ENCODE assay signal across 23 cellular contexts in genomic region chr4:41205130-41205529, GRCh38. TPM values are rescaled to one million over a fixed set of nuclear protein-coding genes. Genes with fewer than 3 reads are reported as not detected.
DNase-seq lines count a peak whose midpoint lies in the region; ATAC-seq, FAIRE-seq and TF ChIP-seq lines count a peak whose summit lies in the region.
"Had no signal": no experiment of that assay in that cellular context is flagged by ENCODE, and none has a peak within 500 bp of the region (broad histone marks: within the 10 kb centered on the region; RNA-seq: fewer than 3 reads in every experiment).

No MANE protein-coding gene starts in this region.

- no peak for ATAC-seq in HepG2
- ATAC-seq in GM18502 (IDR thresholded peaks at IDR 0.05; ENCODE audit: poor library complexity, unreplicated experiment) = no peak
- ATAC-seq: activated naive CD8-positive, alpha-beta T cell treated with anti-CD3 and anti-CD28 coated beads, Interleukin-2, amount 50 U/mL, for 24 hours; activated T-helper 17 cell treated with anti-CD3 and anti-CD28 coated beads, Interleukin-2, amount 50 U/mL, for 72 hours; left colon had no signal

- H3K9me3 ChIP-seq in liver (ENCODE audit: control insufficient read depth in 4 of 4, low read length in 3 of 4) (no peaks in the 10 kb centered on the region), HepG2 (ENCODE audit: low read length) (no peaks in the 10 kb centered on the region)
- H3K9me3 ChIP-seq: psoas muscle had no signal

- DNase-seq in HepG2 (ENCODE audit: low spot score) (no peak), coronary artery (ENCODE audit: low spot score) (no peak), Ammon's horn (ENCODE audit: low spot score) (no peak), NCI-H146 (lab: John Stamatoyannopoulos, UW) (no peak), NCI-H1436 treated with DMSO at 0.1 percent for 48 hours (lab: John Stamatoyannopoulos, UW) (no peak)
- DNase-seq: activated naive CD8-positive, alpha-beta T cell treated with anti-CD3 and anti-CD28 coated beads, Interleukin-2, amount 50 U/mL, for 24 hours; CD8-positive, alpha-beta memory T cell; central memory CD4-positive, alpha-beta T cell; effector memory CD4-positive, alpha-beta T cell; GOT3; left colon; naive B cell; NCI-H1930; NCI-H446; SHP77; stimulated activated naive CD4-positive, alpha-beta T cell treated with Interleukin-2 at 50 U/mL for 16 hours; T-helper 9 cell had no signal

- WGBS in liver = 60% methylated on average over 3 of the region's 3 CpGs
- WGBS in HepG2 (ENCODE audit: low lambda C conversion rate) = 93% methylated on average over 3 of the region's 3 CpGs

- no peaks in the 10 kb centered on the region for H3K27me3 Mint-ChIP-seq in nephron (ENCODE audit: low read depth)

- H3K4me3 ChIP-seq in liver (ENCODE audit: low read depth in 1 of 3, low read length in 3 of 3) (no peak overlapping the region), HepG2 (replicated peaks in 1 of 3; ENCODE audit: insufficient read depth in 1 of 3, low read depth in 2 of 3, low read length in 3 of 3) (no peak overlapping the region), coronary artery (no peak overlapping the region)
- H3K4me3 ChIP-seq: psoas muscle had no signal

- TF ChIP-seq RAD21 in liver (IDR thresholded peaks at IDR 0.05) (no peak), HepG2 (CRISPR knock-in tag; IDR thresholded peaks at IDR 0.05) (no peak)

- H3K4me3 Mint-ChIP-seq in nephron = no peak overlapping the region
- H3K4me3 Mint-ChIP-seq: activated naive CD8-positive, alpha-beta T cell treated with anti-CD3 and anti-CD28 coated beads, Interleukin-2, amount 50 U/mL, for 24 hours; activated T-helper 17 cell treated with anti-CD3 and anti-CD28 coated beads, Interleukin-2, amount 50 U/mL, for 72 hours; CD8-positive, alpha-beta memory T cell; IgD-negative memory B cell; naive B cell had no signal

- H3K27ac ChIP-seq in liver (ENCODE audit: low read depth in 1 of 2, low read length in 2 of 2) (peak overlapping the region; percentile 14 to 39), HepG2 (ENCODE audit: extremely low read length, insufficient read depth, low read length) (no peak overlapping the region), coronary artery (peak overlapping the region; percentile 9 to 70)
- H3K27ac ChIP-seq: psoas muscle had no signal

- H3K27me3 ChIP-seq in liver (ENCODE audit: control insufficient read depth in 4 of 4, insufficient read depth in 4 of 4, low read length in 3 of 4) (no peaks in the 10 kb centered on the region), HepG2 (ENCODE audit: control insufficient read depth in 1 of 2, insufficient read depth in 2 of 2, low read length in 2 of 2) (no peaks in the 10 kb centered on the region; a peak in 1 of 5 replicates)

- FAIRE-seq in HepG2 (lab: Jason Lieb, UNC) = no peak

- H3K27ac Mint-ChIP-seq in nephron = peak overlapping the region in 2 of 3 experiments; percentile 49 to 61
- H3K27ac Mint-ChIP-seq: activated naive CD8-positive, alpha-beta T cell treated with anti-CD3 and anti-CD28 coated beads, Interleukin-2, amount 50 U/mL, for 24 hours; activated T-helper 17 cell treated with anti-CD3 and anti-CD28 coated beads, Interleukin-2, amount 50 U/mL, for 72 hours; CD8-positive, alpha-beta memory T cell; IgD-negative memory B cell; naive B cell had no signal

- no peak for TF ChIP-seq CTCF in liver (IDR thresholded peaks at IDR 0.05; ENCODE audit: low read depth, low read length, missing input control)
- no peak for TF ChIP-seq CTCF in HepG2 (CRISPR knock-in tag; IDR thresholded peaks at IDR 0.05)
- TF ChIP-seq CTCF in coronary artery (IDR thresholded peaks at IDR 0.05) = no peak
- no peak for TF ChIP-seq CTCF in nephron (IDR thresholded peaks at IDR 0.05; ENCODE audit: unreplicated experiment in 3 of 3)

- peaks cover 91% of the 10 kb centered on the region for H3K79me2 ChIP-seq in HepG2 (ENCODE audit: insufficient read depth, low read length)

- peaks cover 69% of the 10 kb centered on the region for H3K4me1 Mint-ChIP-seq in nephron
- H3K4me1 Mint-ChIP-seq: activated T-helper 17 cell treated with anti-CD3 and anti-CD28 coated beads, Interleukin-2, amount 50 U/mL, for 72 hours; CD8-positive, alpha-beta memory T cell; IgD-negative memory B cell; naive B cell had no signal

- in situ Hi-C loops in HepG2 (cut with HindIII; ENCODE audit: extremely low pct_ligation_motif_present, low pct_unique_long_range_greater_than_20kb) = no loop called here

- BruUV-seq in HepG2 (replicated peaks; lab: Mats Ljungman, UMichigan) = no TSS peak

- intact Hi-C loops in HepG2 (cut with micrococcal nuclease; ENCODE audit: unreplicated experiment) = no loop called here

- peaks cover 2 to 25% (median 15%) of the 10 kb centered on the region in 4 donors for H3K4me1 ChIP-seq in liver (ENCODE audit: control insufficient read depth in 4 of 4, insufficient read depth in 4 of 4, low read length in 3 of 4)
- H3K4me1 ChIP-seq in HepG2 (ENCODE audit: insufficient read depth, low read length) = peaks cover 44% of the 10 kb centered on the region

- no peaks in the 10 kb centered on the region; the same call in 1 of the 2 replicates for H4K20me1 ChIP-seq in HepG2 (ENCODE audit: insufficient read depth, low read length)

- H3K36me3 ChIP-seq in liver (ENCODE audit: control insufficient read depth in 4 of 4, insufficient read depth in 3 of 4, low read depth in 1 of 4, low read length in 3 of 4) = no peaks in the 10 kb centered on the region
- no peaks in the 10 kb centered on the region for H3K36me3 ChIP-seq in HepG2 (replicated peaks in 1 of 2; ENCODE audit: control insufficient read depth in 1 of 2, insufficient read depth in 2 of 2, low read length in 2 of 2)

- H3K4me2 ChIP-seq in HepG2 (ENCODE audit: low read depth, low read length) = no peak overlapping the region

- POLR2A ChIA-PET in HepG2 (lab: Yijun Ruan, JAX) = no interaction called here

- H2AFZ ChIP-seq in HepG2 (ENCODE audit: low read length) = no peak overlapping the region

- no peak for TF ChIP-seq EP300 in HepG2 (IDR thresholded peaks at IDR 0.05; ENCODE audit: low read depth in 2 of 2, low read length in 2 of 2)
- no peak for TF ChIP-seq EP300 in HepG2 (CRISPR knock-in tag; IDR thresholded peaks at IDR 0.05; ENCODE audit: borderline replicate concordance)

- H3K36me3 Mint-ChIP-seq in nephron (ENCODE audit: low read depth) = no peaks in the 10 kb centered on the region
- H3K36me3 Mint-ChIP-seq: IgD-negative memory B cell, naive B cell had no signal

- no peak for TF ChIP-seq POLR2A in HepG2 (IDR thresholded peaks at IDR 0.05; ENCODE audit: insufficient read depth in 1 of 2, low read depth in 2 of 2, low read length in 2 of 2)

- CTCF ChIA-PET in HepG2 (lab: Yijun Ruan, JAX; ENCODE audit: low intra/inter-chr PET ratio, low total read pairs) = no interaction called here

- no peaks in the 10 kb centered on the region for H3K9me3 Mint-ChIP-seq in nephron
- H3K9me3 Mint-ChIP-seq: activated naive CD8-positive, alpha-beta T cell treated with anti-CD3 and anti-CD28 coated beads, Interleukin-2, amount 50 U/mL, for 24 hours; activated T-helper 17 cell treated with anti-CD3 and anti-CD28 coated beads, Interleukin-2, amount 50 U/mL, for 72 hours; IgD-negative memory B cell had no signal

- H3K9ac ChIP-seq in liver (ENCODE audit: low read depth in 1 of 2, low read length in 2 of 2) = no peak overlapping the region
- H3K9ac ChIP-seq in HepG2 (ENCODE audit: insufficient read depth, low read depth, low read length) = no peak overlapping the region

RNA-seq across cellular contexts. Expression of gene APBB2, which starts 9.2 kb away (rescaled TPM):
- total RNA-seq in liver (10 to 100 TPM in 1 of 2 donors, 1 to 10 TPM in 1; 8.8 to 31.5 TPM), HepG2 (2016; rRNA removed; fragmentation: Illumina TruSeq; extraction: Trizol) (17.0 and 19.7 TPM in 2 replicates)
- polyA plus RNA-seq in liver (10 to 100 TPM in 1 of 2 donors, 1 to 10 TPM in 1; 4.8 to 13.5 TPM), HepG2 (2011; rRNA removed) (9.7 and 11.7 TPM in 2 replicates)
- 14.9 and 15.5 TPM in 2 replicates for total RNA-seq in HepG2 (2016; cell fraction: cytosol; rRNA removed; fragmentation: Illumina TruSeq; extraction: Trizol; ENCODE audit: low read depth)
- total RNA-seq in HepG2 (2016; cell fraction: insoluble cytoplasmic fraction; rRNA removed; fragmentation: Illumina TruSeq; extraction: Trizol) = 17.3 and 17.6 TPM in 2 replicates
- 11.9 and 12.0 TPM in 2 replicates for total RNA-seq in HepG2 (2016; cell fraction: membrane; rRNA removed; fragmentation: Illumina TruSeq; extraction: Trizol)
- total RNA-seq in HepG2 (2016; cell fraction: nucleus; rRNA removed; fragmentation: Illumina TruSeq; extraction: Trizol) = 35.0 and 35.4 TPM in 2 replicates
- polyA plus RNA-seq in HepG2 (2011; cell fraction: cytosol; rRNA removed) = 10.4 and 11.7 TPM in 2 replicates
- 20.4 and 21.7 TPM in 2 replicates for polyA plus RNA-seq in HepG2 (2011; cell fraction: nucleus; rRNA removed)
- 8.9 and 9.8 TPM in 2 replicates for polyA plus RNA-seq in HepG2 (2012)
- polyA plus RNA-seq in HepG2 (2016; cell fraction: cytosol; fragmentation: Illumina TruSeq; extraction: Trizol; ENCODE audit: low read depth) = 0.61 and 0.73 TPM in 2 replicates
- polyA plus RNA-seq in HepG2 (2016; cell fraction: insoluble cytoplasmic fraction; fragmentation: Illumina TruSeq; extraction: Trizol; ENCODE audit: low read depth) = 12.6 and 12.9 TPM in 2 replicates
- 3.0 and 3.5 TPM in 2 replicates for polyA plus RNA-seq in HepG2 (2016; cell fraction: membrane; fragmentation: Illumina TruSeq; extraction: Trizol; ENCODE audit: low read depth)
- 17.6 and 19.8 TPM in 2 replicates for polyA plus RNA-seq in HepG2 (2016; cell fraction: nucleus; fragmentation: Illumina TruSeq; extraction: Trizol; ENCODE audit: insufficient read depth, low read depth)
- polyA minus RNA-seq in HepG2 (2011; rRNA and poly(A)+ RNA removed; ENCODE audit: low replicate concordance) = 15.2 and 41.3 TPM in 2 replicates
- polyA minus RNA-seq in HepG2 (2011; cell fraction: cytosol; rRNA and poly(A)+ RNA removed) = 12.6 and 12.7 TPM in 2 replicates
- 42.4 and 49.7 TPM in 2 replicates for polyA minus RNA-seq in HepG2 (2011; cell fraction: nucleus; rRNA and poly(A)+ RNA removed)
- polyA plus RNA-seq: CD8-positive, alpha-beta memory T cell had no signal

RNA-seq across cellular contexts. Expression of gene UCHL1, which starts 51.6 kb away (rescaled TPM):
- under 1 TPM; 0.51 to 0.75 TPM for total RNA-seq in liver
- 1 to 10 TPM in 1 of 2 donors, under 1 TPM in 1; 0.65 to 2.6 TPM for polyA plus RNA-seq in liver
- total RNA-seq in HepG2 (2016; rRNA removed; fragmentation: Illumina TruSeq; extraction: Trizol) = not detected in 2 replicates
- total RNA-seq in HepG2 (2016; cell fraction: cytosol; rRNA removed; fragmentation: Illumina TruSeq; extraction: Trizol; ENCODE audit: low read depth) = not detected in 2 replicates
- total RNA-seq in HepG2 (2016; cell fraction: insoluble cytoplasmic fraction; rRNA removed; fragmentation: Illumina TruSeq; extraction: Trizol) = 0.13 TPM in 1 of 2 replicates, not detected in the other
- total RNA-seq in HepG2 (2016; cell fraction: membrane; rRNA removed; fragmentation: Illumina TruSeq; extraction: Trizol) = not detected in 2 replicates
- not detected in 2 replicates for total RNA-seq in HepG2 (2016; cell fraction: nucleus; rRNA removed; fragmentation: Illumina TruSeq; extraction: Trizol)
- not detected in 2 replicates for polyA plus RNA-seq in HepG2 (2011; rRNA removed)
- polyA plus RNA-seq in HepG2 (2011; cell fraction: cytosol; rRNA removed) = 0.08 and 0.13 TPM in 2 replicates
- 0.29 and 0.45 TPM in 2 replicates for polyA plus RNA-seq in HepG2 (2011; cell fraction: nucleus; rRNA removed)
- not detected in 2 replicates for polyA plus RNA-seq in HepG2 (2012)
- polyA plus RNA-seq in HepG2 (2016; cell fraction: cytosol; fragmentation: Illumina TruSeq; extraction: Trizol; ENCODE audit: low read depth) = not detected in 2 replicates
- not detected in 2 replicates for polyA plus RNA-seq in HepG2 (2016; cell fraction: insoluble cytoplasmic fraction; fragmentation: Illumina TruSeq; extraction: Trizol; ENCODE audit: low read depth)
- polyA plus RNA-seq in HepG2 (2016; cell fraction: membrane; fragmentation: Illumina TruSeq; extraction: Trizol; ENCODE audit: low read depth) = 0.21 TPM in 1 of 2 replicates, not detected in the other
- not detected in 2 replicates for polyA plus RNA-seq in HepG2 (2016; cell fraction: nucleus; fragmentation: Illumina TruSeq; extraction: Trizol; ENCODE audit: insufficient read depth, low read depth)
- not detected in 2 replicates for polyA minus RNA-seq in HepG2 (2011; rRNA and poly(A)+ RNA removed; ENCODE audit: low replicate concordance)
- not detected in 2 replicates for polyA minus RNA-seq in HepG2 (2011; cell fraction: cytosol; rRNA and poly(A)+ RNA removed)
- not detected in 2 replicates for polyA minus RNA-seq in HepG2 (2011; cell fraction: nucleus; rRNA and poly(A)+ RNA removed)
- polyA plus RNA-seq: CD8-positive, alpha-beta memory T cell had no signal
